In genomic region chr2:33904801-33905200, GRCh38 we compare ENCODE assay signal across 31 cellular contexts.
"Had no signal": no experiment of that assay in that cellular context is flagged by ENCODE, and none has a peak within 500 bp of the region (broad histone marks: within the 10 kb centered on the region; RNA-seq: fewer than 3 reads in every experiment).

No MANE protein-coding gene starts in this region.

- H3K79me2 ChIP-seq: parathyroid adenoma had no signal

- H3K27ac Mint-ChIP-seq: naive thymus-derived CD8-positive, alpha-beta T cell; natural killer cell treated with Interleukin-12 subunit alpha and Interleukin-12 subunit beta and Interleukin-15 and Interleukin-18, amount 100 ng/mL, for 72 hours; neural progenitor cell; progenitor cell of endocrine pancreas; stimulated activated memory B cell treated with anti-CD40 and anti-IgM and Interleukin-4, amounts not matched to agents 10 μg/mL and 1 μg/mL and 100 μg/mL, for 72 hours; type B pancreatic cell had no signal

- H3K36me3 ChIP-seq: neural progenitor cell, ovary, spleen, suprapubic skin, tibial artery, transverse colon, upper lobe of right lung, uterus had no signal

- H3K27me3 ChIP-seq: neural progenitor cell, ovary, spleen, suprapubic skin, testis, tibial artery, transverse colon, upper lobe of right lung, uterus had no signal

- H3K4me1 Mint-ChIP-seq: naive thymus-derived CD8-positive, alpha-beta T cell; neural progenitor cell; stimulated activated memory B cell treated with anti-CD40 and anti-IgM and Interleukin-4, amounts not matched to agents 10 μg/mL and 1 μg/mL and 100 μg/mL, for 72 hours; stimulated activated naive CD8-positive, alpha-beta T cell treated with anti-CD3 and anti-CD28 coated beads, Interleukin-15, amount 100 ng/mL, for 72 hours had no signal

- H3K4me1 ChIP-seq: neural progenitor cell, parathyroid adenoma, psoas muscle, spleen, suprapubic skin, testis, tibial artery, transverse colon, upper lobe of right lung, uterus had no signal

- H3K27me3 Mint-ChIP-seq: natural killer cell treated with Interleukin-12 subunit alpha and Interleukin-12 subunit beta and Interleukin-15 and Interleukin-18, amount 100 ng/mL, for 72 hours; progenitor cell of endocrine pancreas; stimulated activated memory B cell treated with anti-CD40 and anti-IgM and Interleukin-4, amounts not matched to agents 10 μg/mL and 1 μg/mL and 100 μg/mL, for 72 hours; stimulated activated naive CD8-positive, alpha-beta T cell treated with anti-CD3 and anti-CD28 coated beads, Interleukin-15, amount 100 ng/mL, for 72 hours; type B pancreatic cell had no signal

- H3K9ac ChIP-seq: neural progenitor cell, parathyroid adenoma had no signal

- H2AFZ ChIP-seq: neural progenitor cell, parathyroid adenoma had no signal

- H3K36me3 Mint-ChIP-seq: naive thymus-derived CD8-positive, alpha-beta T cell; natural killer cell treated with Interleukin-12 subunit alpha and Interleukin-12 subunit beta and Interleukin-15 and Interleukin-18, amount 100 ng/mL, for 72 hours; neural progenitor cell; stimulated activated memory B cell treated with anti-CD40 and anti-IgM and Interleukin-4, amounts not matched to agents 10 μg/mL and 1 μg/mL and 100 μg/mL, for 72 hours; type B pancreatic cell had no signal

- H3K4me3 Mint-ChIP-seq: naive thymus-derived CD8-positive, alpha-beta T cell; natural killer cell treated with Interleukin-12 subunit alpha and Interleukin-12 subunit beta and Interleukin-15 and Interleukin-18, amount 100 ng/mL, for 72 hours; neural progenitor cell; stimulated activated memory B cell treated with anti-CD40 and anti-IgM and Interleukin-4, amounts not matched to agents 10 μg/mL and 1 μg/mL and 100 μg/mL, for 72 hours; stimulated activated naive CD8-positive, alpha-beta T cell treated with anti-CD3 and anti-CD28 coated beads, Interleukin-15, amount 100 ng/mL, for 72 hours; type B pancreatic cell had no signal

- H3K27ac ChIP-seq: neural progenitor cell, ovary, parathyroid adenoma, psoas muscle, skin epidermis, spleen, suprapubic skin, testis, tibial artery, transverse colon, upper lobe of right lung, uterus had no signal

- ATAC-seq: naive thymus-derived CD8-positive, alpha-beta T cell; natural killer cell treated with Interleukin-12 subunit alpha and Interleukin-12 subunit beta and Interleukin-15 and Interleukin-18, amount 100 ng/mL, for 72 hours; psoas muscle; right cardiac atrium; sciatic nerve; stimulated activated memory B cell treated with anti-CD40 and anti-IgM and Interleukin-4, amounts not matched to agents 10 μg/mL and 1 μg/mL and 100 μg/mL, for 72 hours; stimulated activated naive CD8-positive, alpha-beta T cell treated with anti-CD3 and anti-CD28 coated beads, Interleukin-15, amount 100 ng/mL, for 72 hours; stimulated activated naive CD8-positive, alpha-beta T cell treated with anti-CD3 and anti-CD28 coated beads, Interleukin-15, Interleukin-2, amounts not matched to agents 100 U/mL and 50 U/mL, for 24 hours; upper lobe of right lung had no signal

- DNase-seq: naive thymus-derived CD8-positive, alpha-beta T cell; occipital lobe; ovary; posterior cingulate gyrus; psoas muscle; right cardiac atrium; spleen; stimulated activated CD4-positive, alpha-beta T cell treated with anti-CD3 and anti-CD28 coated beads, Interleukin-12 subunit alpha, Interleukin-12 subunit beta, amount 100 ng/mL, for 4 hours; stimulated activated CD4-positive, alpha-beta T cell treated with anti-CD3 and anti-CD28 coated beads, Interleukin-1b, Interleukin-23, amount 100 ng/mL, for 48 hours; stimulated activated CD4-positive, alpha-beta T cell treated with anti-CD3 and anti-CD28 coated beads, Interleukin-4, amount 100 ng/mL, for 1 hour; stimulated activated CD4-positive, alpha-beta T cell treated with anti-CD3 and anti-CD28 coated beads, Interleukin-4, amount 100 ng/mL, for 4 hours; stimulated activated CD8-positive, alpha-beta memory T cell treated with anti-CD3 and anti-CD28 coated beads, Interleukin-4, amount 100 ng/mL, for 48 hours; stimulated activated naive CD4-positive, alpha-beta T cell; stimulated activated naive CD8-positive, alpha-beta T cell treated with anti-CD3 and anti-CD28 coated beads, Interleukin-15, amount 100 ng/mL, for 72 hours; stimulated activated naive CD8-positive, alpha-beta T cell treated with anti-CD3 and anti-CD28 coated beads, Interleukin-15, Interleukin-2, amounts not matched to agents 100 U/mL and 50 U/mL, for 24 hours; substantia nigra; testis; tibial artery; transverse colon; upper lobe of right lung; uterus had no signal

- H3K9me3 ChIP-seq: ovary, psoas muscle, suprapubic skin, testis, transverse colon, upper lobe of right lung, uterus had no signal

- H3K4me2 ChIP-seq: neural progenitor cell, smooth muscle cell had no signal

- H3K9me3 Mint-ChIP-seq: type B pancreatic cell had no signal

- H3K4me3 ChIP-seq: neural progenitor cell, ovary, psoas muscle, skin epidermis, smooth muscle cell, spleen, suprapubic skin, testis, tibial artery, transverse colon, upper lobe of right lung, uterus had no signal
